Comparison of ENCODE assay signal across 8 cellular contexts in the genomic region with DNA sequence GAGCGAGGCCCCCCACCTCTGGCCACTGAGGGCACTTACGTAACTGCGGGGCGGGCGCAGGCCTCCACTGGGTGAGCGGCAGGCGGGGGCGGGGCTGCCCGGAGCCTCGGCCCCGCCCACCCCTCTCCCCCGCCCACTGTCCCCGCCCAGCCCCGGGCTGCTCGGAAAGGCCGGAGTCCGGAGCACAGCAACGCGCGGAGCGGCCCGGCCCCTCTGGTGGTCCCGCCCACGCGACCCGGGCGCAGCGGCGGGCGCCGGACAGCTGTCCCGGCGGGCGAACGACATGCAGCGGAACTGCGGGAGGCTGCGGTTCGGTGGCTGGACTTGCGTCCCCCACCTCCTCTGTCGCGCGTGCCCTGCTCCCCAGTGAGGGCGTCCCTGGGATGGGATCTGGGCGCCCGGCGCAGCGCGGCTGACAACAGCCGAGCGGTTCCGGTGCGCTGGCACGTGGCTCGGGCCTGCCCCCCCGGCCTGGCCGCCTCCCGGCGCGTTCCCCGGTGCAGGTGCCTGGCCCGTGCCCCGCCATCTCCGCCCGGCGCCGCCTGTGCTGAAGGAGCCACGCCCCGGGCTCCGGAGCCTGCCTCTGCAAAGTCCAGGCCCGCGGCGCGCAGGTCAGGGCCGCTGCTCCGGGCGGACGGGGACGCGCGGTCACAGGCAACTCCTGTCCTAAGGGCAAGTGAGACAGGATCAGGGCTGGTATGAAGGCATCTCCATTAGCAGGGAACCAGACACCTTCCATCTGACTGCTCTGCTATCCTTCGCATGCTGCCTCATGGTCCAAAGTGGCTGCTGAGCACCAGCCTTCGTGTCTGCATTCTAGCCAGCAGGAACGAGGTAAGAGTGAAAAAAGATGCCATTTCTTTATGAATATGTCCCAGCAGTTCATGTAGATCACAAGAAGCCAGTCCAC. TPM values are rescaled to one million over a fixed set of nuclear protein-coding genes. Genes with fewer than 3 reads are reported as not detected.
A peak's percentile ranks its signal among the peaks of the same experiment; 100 is the strongest.
DNase-seq lines count a peak whose midpoint lies in the region; ATAC-seq and TF ChIP-seq lines count a peak whose summit lies in the region.

No MANE protein-coding gene starts in this region.

- H3K4me3 Mint-ChIP-seq in activated T-helper 2 cell treated with anti-CD3 and anti-CD28 coated beads, Interferon-gamma antibody, Interleukin-2, Interleukin-4, amounts not matched to agents 10 μg/mL and 5 μg/mL and 100 μg/mL, durations not matched to agents 14 hours and 24 hours and 36 hours (ENCODE audit: low read depth), result no peak overlapping the region

- no peaks in the 10 kb centered on the region for H3K36me3 ChIP-seq in endocrine pancreas (ENCODE audit: control insufficient read depth, insufficient read depth, low read length)
- no peaks in the 10 kb centered on the region for H3K36me3 ChIP-seq in muscle layer of colon (ENCODE audit: insufficient read depth, low read length)
- no peaks in the 10 kb centered on the region for H3K36me3 ChIP-seq in brain microvascular endothelial cell (replicated peaks)

- in situ Hi-C loops in brain microvascular endothelial cell (cut with HindIII; ENCODE audit: low pct_ligation_motif_present, low sequenced_read_pairs), result no loop called here

- no peak overlapping the region for H3K27ac Mint-ChIP-seq in activated T-helper 2 cell treated with anti-CD3 and anti-CD28 coated beads, Interferon-gamma antibody, Interleukin-2, Interleukin-4, amounts not matched to agents 10 μg/mL and 5 μg/mL and 100 μg/mL, durations not matched to agents 14 hours and 24 hours and 36 hours

- H3K9me3 ChIP-seq in endocrine pancreas (ENCODE audit: control insufficient read depth, low read length) (peaks cover 2% of the 10 kb centered on the region), muscle layer of colon (ENCODE audit: low read length) (peaks cover 5% of the 10 kb centered on the region)

- H3K4me1 Mint-ChIP-seq in activated T-helper 2 cell treated with anti-CD3 and anti-CD28 coated beads, Interferon-gamma antibody, Interleukin-2, Interleukin-4, amounts not matched to agents 10 μg/mL and 5 μg/mL and 100 μg/mL, durations not matched to agents 14 hours and 24 hours and 36 hours (ENCODE audit: low read depth), result no peaks in the 10 kb centered on the region

- TF ChIP-seq CTCF in brain microvascular endothelial cell (IDR thresholded peaks at IDR 0.05; ENCODE audit: low read depth, low read length, missing control alignments), result no peak

- ATAC-seq in GM21619 (IDR thresholded peaks at IDR 0.05; ENCODE audit: unreplicated experiment), result no peak

- H3K9me3 Mint-ChIP-seq in activated T-helper 2 cell treated with anti-CD3 and anti-CD28 coated beads, Interferon-gamma antibody, Interleukin-2, Interleukin-4, amounts not matched to agents 10 μg/mL and 5 μg/mL and 100 μg/mL, durations not matched to agents 14 hours and 24 hours and 36 hours, result no peaks in the 10 kb centered on the region

- H3K27me3 Mint-ChIP-seq in activated T-helper 2 cell treated with anti-CD3 and anti-CD28 coated beads, Interferon-gamma antibody, Interleukin-2, Interleukin-4, amounts not matched to agents 10 μg/mL and 5 μg/mL and 100 μg/mL, durations not matched to agents 14 hours and 24 hours and 36 hours (ENCODE audit: low read depth), result peaks cover 64% of the 10 kb centered on the region

- H3K27ac ChIP-seq in muscle layer of colon (ENCODE audit: low read depth, low read length), result no peak overlapping the region
- no peak overlapping the region for H3K27ac ChIP-seq in brain microvascular endothelial cell

- H3K4me3 ChIP-seq in endocrine pancreas (ENCODE audit: control insufficient read depth, insufficient read depth, low read length) (peak overlapping the region; percentile 84), muscle layer of colon (ENCODE audit: low read depth in 1 of 2, low read length in 2 of 2) (peak overlapping the region; percentile 13), brain microvascular endothelial cell (ENCODE audit: low read depth, low read length) (no peak overlapping the region)

- H3K4me1 ChIP-seq in endocrine pancreas (ENCODE audit: control insufficient read depth, insufficient read depth, low read length), result no peaks in the 10 kb centered on the region
- H3K4me1 ChIP-seq in muscle layer of colon (ENCODE audit: insufficient read depth, low read length), result no peaks in the 10 kb centered on the region

- intact Hi-C loops in activated T-helper 2 cell treated with anti-CD3 and anti-CD28 coated beads, Interferon-gamma antibody, Interleukin-2, Interleukin-4, amounts not matched to agents 10 μg/mL and 5 μg/mL and 100 μg/mL, durations not matched to agents 14 hours and 24 hours and 36 hours (cut with micrococcal nuclease), result loop anchor here (10.0 kb wide), 1 partner anchor 227 kb away; no protein-coding TSS in a partner anchor

- DNase-seq in DMS 273 treated with DMSO at 0.1 percent for 48 hours (lab: John Stamatoyannopoulos, UW) (peak; percentile 19), NCI-H2227 treated with DMSO at 0.1 percent for 48 hours (lab: John Stamatoyannopoulos, UW) (peak; percentile 57), brain microvascular endothelial cell (no peak)
- no peak for DNase-seq in activated T-helper 2 cell treated with anti-CD3 and anti-CD28 coated beads, Interferon-gamma antibody, Interleukin-2, Interleukin-4, amounts not matched to agents 10 μg/mL and 5 μg/mL and 100 μg/mL, durations not matched to agents 14 hours and 24 hours and 36 hours (ENCODE audit: low spot score)
- DNase-seq in activated CD4-positive, CD25-positive, alpha-beta regulatory T cell (lab: John Stamatoyannopoulos, UW), result no peak

- no peak overlapping the region for H3K9ac ChIP-seq in endocrine pancreas (ENCODE audit: control insufficient read depth, insufficient read depth, low read length)
- H3K9ac ChIP-seq in muscle layer of colon (ENCODE audit: low read length), result no peak overlapping the region

- H3K27me3 ChIP-seq in endocrine pancreas (ENCODE audit: control insufficient read depth, insufficient read depth, low read length) (no peaks in the 10 kb centered on the region), muscle layer of colon (ENCODE audit: control insufficient read depth in 1 of 2, insufficient read depth in 2 of 2, low read length in 2 of 2) (peaks cover 16 to 33% of the 10 kb centered on the region in 2 donors), brain microvascular endothelial cell (replicated peaks) (peaks cover 6% of the 10 kb centered on the region)

- H3K36me3 Mint-ChIP-seq in activated T-helper 2 cell treated with anti-CD3 and anti-CD28 coated beads, Interferon-gamma antibody, Interleukin-2, Interleukin-4, amounts not matched to agents 10 μg/mL and 5 μg/mL and 100 μg/mL, durations not matched to agents 14 hours and 24 hours and 36 hours (ENCODE audit: low read depth), result no peaks in the 10 kb centered on the region

RNA-seq across cellular contexts. Expression of a gene that starts 21.8 kb away (rescaled TPM):
- 11.3 and 12.3 TPM in 2 replicates for total RNA-seq in activated T-helper 2 cell treated with anti-CD3 and anti-CD28 coated beads, Interferon-gamma antibody, Interleukin-2, Interleukin-4, amounts not matched to agents 10 μg/mL and 5 μg/mL and 100 μg/mL, durations not matched to agents 14 hours and 24 hours and 36 hours

RNA-seq across cellular contexts. Expression of a gene that starts 47.5 kb away (rescaled TPM):
- total RNA-seq in activated T-helper 2 cell treated with anti-CD3 and anti-CD28 coated beads, Interferon-gamma antibody, Interleukin-2, Interleukin-4, amounts not matched to agents 10 μg/mL and 5 μg/mL and 100 μg/mL, durations not matched to agents 14 hours and 24 hours and 36 hours, result 4.4 and 5.9 TPM in 2 replicates

Comparison
In these comparisons a context has a peak if more than half of its experiments do, and no peak if none do; other contexts are left out.
1. DNase-seq: peak in DMS 273 treated with DMSO at 0.1 percent for 48 hours (single experiment) and NCI-H2227 treated with DMSO at 0.1 percent for 48 hours (single experiment); none in brain microvascular endothelial cell (single experiment), activated T-helper 2 cell treated with anti-CD3 and anti-CD28 coated beads, Interferon-gamma antibody, Interleukin-2, Interleukin-4, amounts not matched to agents 10 μg/mL and 5 μg/mL and 100 μg/mL, durations not matched to agents 14 hours and 24 hours and 36 hours (single experiment) and activated CD4-positive, CD25-positive, alpha-beta regulatory T cell (0 of 4).